In genomic region chr13:33152389-33152788, GRCh38 we compare ENCODE assay signal across 14 cellular contexts.
"Had no signal": no experiment of that assay in that cellular context is flagged by ENCODE, and none has a peak within 500 bp of the region (broad histone marks: within the 10 kb centered on the region; RNA-seq: fewer than 3 reads in every experiment).

No MANE protein-coding gene starts in this region.

- H3K36me3 ChIP-seq: esophagus squamous epithelium had no signal

- ATAC-seq: activated CD4-positive, CD25-positive, alpha-beta regulatory T cell treated with anti-CD3 and anti-CD28 coated beads, Interleukin-2, amount 50 U/mL, for 24 hours; activated CD8-positive, alpha-beta memory T cell treated with anti-CD3 and anti-CD28 coated beads, Interleukin-2, amount 10 ng/mL, durations not matched to agents 7 days and 5 days; activated naive CD4-positive, alpha-beta T cell treated with anti-CD3 and anti-CD28 coated beads, Interleukin-2, amount 50 U/mL, for 72 hours; foreskin keratinocyte had no signal

- H3K4me3 Mint-ChIP-seq: activated CD8-positive, alpha-beta memory T cell treated with anti-CD3 and anti-CD28 coated beads, Interleukin-2, amount 10 ng/mL, durations not matched to agents 7 days and 5 days; activated T-cell treated with anti-CD3 and anti-CD28 coated beads, Interleukin-2, amount 50 U/mL, for 24 hours had no signal

- DNase-seq: activated CD4-positive, alpha-beta T cell treated with anti-CD3 and anti-CD28 coated beads, Interleukin-2, amount 50 U/mL, for 48 hours; activated CD8-positive, alpha-beta memory T cell treated with anti-CD3 and anti-CD28 coated beads, Interleukin-2, amount 10 ng/mL, durations not matched to agents 7 days and 5 days; activated effector memory CD4-positive, alpha-beta T cell treated with anti-CD3 and anti-CD28 coated beads, Interleukin-2, amount 50 U/mL, for 16 hours; activated T-cell treated with anti-CD3 and anti-CD28 coated beads, Interleukin-2, amount 50 U/mL, for 24 hours; amygdala; esophagus squamous epithelium; foreskin keratinocyte; heart left ventricle; right cardiac atrium; transverse colon had no signal

- H3K4me2 ChIP-seq: smooth muscle cell had no signal

- H3K9me3 Mint-ChIP-seq: activated T-cell treated with anti-CD3 and anti-CD28 coated beads, Interleukin-2, amount 50 U/mL, for 24 hours had no signal

- H3K27me3 ChIP-seq: esophagus squamous epithelium, foreskin keratinocyte, heart left ventricle, transverse colon had no signal

- H3K27ac ChIP-seq: foreskin keratinocyte had no signal

- H3K4me1 ChIP-seq: foreskin keratinocyte had no signal

- H3K4me3 ChIP-seq: esophagus squamous epithelium, heart left ventricle, smooth muscle cell, transverse colon had no signal

- H3K9me3 ChIP-seq: esophagus squamous epithelium, heart left ventricle, transverse colon had no signal

- H3K27ac Mint-ChIP-seq: activated CD8-positive, alpha-beta memory T cell treated with anti-CD3 and anti-CD28 coated beads, Interleukin-2, amount 10 ng/mL, durations not matched to agents 7 days and 5 days; activated naive CD4-positive, alpha-beta T cell treated with anti-CD3 and anti-CD28 coated beads, Interleukin-2, amount 50 U/mL, for 72 hours; activated T-cell treated with anti-CD3 and anti-CD28 coated beads, Interleukin-2, amount 50 U/mL, for 24 hours had no signal

- FAIRE-seq: endometrium had no signal
